Comparison of ENCODE assay signal across 12 cellular contexts in genomic region chr7:7795736-7796135, GRCh38.
DNase-seq lines count a peak whose midpoint lies in the region; ATAC-seq and TF ChIP-seq lines count a peak whose summit lies in the region.
"Had no signal": no experiment of that assay in that cellular context is flagged by ENCODE, and none has a peak within 500 bp of the region (broad histone marks: within the 10 kb centered on the region; RNA-seq: fewer than 3 reads in every experiment).

No MANE protein-coding gene starts in this region.

- no peaks in the 10 kb centered on the region for H3K27me3 Mint-ChIP-seq in endodermal cell (ENCODE audit: insufficient read depth)
- H3K27me3 Mint-ChIP-seq in stimulated activated naive B cell treated with anti-CD40 and anti-IgM and Interleukin-4, amounts not matched to agents 10 μg/mL and 1 μg/mL and 100 μg/mL, for 72 hours, result no peaks in the 10 kb centered on the region

- 90% methylated on average over 1 of the region's 1 CpG; no CpG with 5 or more reads in 1 of the 2 experiments for WGBS in endodermal cell (ENCODE audit: insufficient coverage in 1 of 2, insufficient read length in 1 of 2), 2 experiments
- no CpG with 5 or more reads among the region's 1 CpG for WGBS in trophoblast cell (ENCODE audit: extremely low coverage, insufficient coverage, insufficient read length)

- TF ChIP-seq CTCF in endodermal cell (conservative IDR thresholded peaks at IDR 0.05), result no peak

- peaks cover 4% of the 10 kb centered on the region for H3K79me2 ChIP-seq in trophoblast cell (ENCODE audit: control insufficient read depth, insufficient read depth, low read length, poor library complexity)

- H3K4me3 Mint-ChIP-seq in endodermal cell, result no peak overlapping the region
- H3K4me3 Mint-ChIP-seq in stimulated activated naive B cell treated with anti-CD40 and anti-IgM and Interleukin-4, amounts not matched to agents 10 μg/mL and 1 μg/mL and 100 μg/mL, for 72 hours, result no peak overlapping the region

- peaks cover 13% of the 10 kb centered on the region for H3K36me3 Mint-ChIP-seq in endodermal cell (ENCODE audit: low read depth)
- peaks cover 28 to 42% of the 10 kb centered on the region in 2 donors for H3K36me3 Mint-ChIP-seq in stimulated activated naive B cell treated with anti-CD40 and anti-IgM and Interleukin-4, amounts not matched to agents 10 μg/mL and 1 μg/mL and 100 μg/mL, for 72 hours

- peaks cover 15% of the 10 kb centered on the region for H3K9me3 Mint-ChIP-seq in endodermal cell
- peaks cover 0 to 3% of the 10 kb centered on the region in 2 donors for H3K9me3 Mint-ChIP-seq in stimulated activated naive B cell treated with anti-CD40 and anti-IgM and Interleukin-4, amounts not matched to agents 10 μg/mL and 1 μg/mL and 100 μg/mL, for 72 hours

- no peaks in the 10 kb centered on the region for H3K27me3 ChIP-seq in endodermal cell (ENCODE audit: control insufficient read depth, insufficient read depth, low read length, poor library complexity, severe bottlenecking)
- no peaks in the 10 kb centered on the region for H3K27me3 ChIP-seq in trophoblast cell (ENCODE audit: insufficient read depth, low read length)

- H2AK5ac ChIP-seq in trophoblast cell (ENCODE audit: low read length), result no peak overlapping the region

- H3K4me1 ChIP-seq in endodermal cell (ENCODE audit: control insufficient read depth, insufficient read depth, low read length) (peaks cover 5% of the 10 kb centered on the region), trophoblast cell (ENCODE audit: control insufficient read depth in 1 of 2, insufficient read depth in 2 of 2, low read length in 2 of 2) (peaks cover 24% of the 10 kb centered on the region in 2 experiments)

- no peak for ATAC-seq in HG02623 (IDR thresholded peaks at IDR 0.05; ENCODE audit: unreplicated experiment)
- ATAC-seq in stimulated activated naive B cell treated with anti-CD40 and anti-IgM and Interleukin-4, amounts not matched to agents 10 μg/mL and 1 μg/mL and 100 μg/mL, for 72 hours (replicated peaks), result no peak

- no peak overlapping the region for H4K91ac ChIP-seq in trophoblast cell (ENCODE audit: low read depth, low read length)

- no peak overlapping the region for H3K9ac ChIP-seq in endodermal cell (ENCODE audit: extremely low read depth, low read length, poor library complexity, severe bottlenecking)
- no peak overlapping the region for H3K9ac ChIP-seq in trophoblast cell (ENCODE audit: low read length)

- no peak overlapping the region for H2BK120ac ChIP-seq in trophoblast cell (ENCODE audit: insufficient read depth, low read length, poor library complexity)

- H3K36me3 ChIP-seq in endodermal cell (ENCODE audit: control insufficient read depth, insufficient read depth, low read length) (no peaks in the 10 kb centered on the region), trophoblast cell (ENCODE audit: control insufficient read depth in 1 of 2, insufficient read depth in 2 of 2, low read length in 2 of 2) (peaks cover 0 to 4% of the 10 kb centered on the region in 2 experiments)
- H3K36me3 ChIP-seq: WERI-Rb-1 had no signal

- H2BK5ac ChIP-seq in trophoblast cell (ENCODE audit: low read depth, low read length, poor library complexity), result peak overlapping the region; percentile 94

- DNase-seq in NCI-H2029 (lab: John Stamatoyannopoulos, UW), result peak; percentile 13
- no peak for DNase-seq in NCI-H2029 treated with DMSO at 0.1 percent for 48 hours (lab: John Stamatoyannopoulos, UW)
- DNase-seq in endodermal cell, result no peak
- DNase-seq in trophoblast cell, result peak; percentile 92 to 97
- no peak for DNase-seq in KBM-7
- no peak for DNase-seq in stimulated activated naive B cell treated with anti-CD40 and anti-IgM and Interleukin-4, amounts not matched to agents 10 μg/mL and 1 μg/mL and 100 μg/mL, for 72 hours
- DNase-seq: NCI-H1417; stimulated activated naive CD4-positive, alpha-beta T cell; WERI-Rb-1 had no signal

- H3K27ac ChIP-seq in endodermal cell (ENCODE audit: low read depth, low read length) (no peak overlapping the region), trophoblast cell (ENCODE audit: low read depth, low read length) (peak overlapping the region; percentile 93)
- H3K27ac ChIP-seq: 22Rv1, WERI-Rb-1 had no signal

- H4K12ac ChIP-seq in trophoblast cell (ENCODE audit: low read depth, low read length), result no peak overlapping the region

- no peak overlapping the region for H2AFZ ChIP-seq in trophoblast cell (ENCODE audit: insufficient read depth, low read length, poor library complexity)

- peak overlapping the region; percentile 70 for H3K27ac Mint-ChIP-seq in endodermal cell
- no peak overlapping the region for H3K27ac Mint-ChIP-seq in stimulated activated naive B cell treated with anti-CD40 and anti-IgM and Interleukin-4, amounts not matched to agents 10 μg/mL and 1 μg/mL and 100 μg/mL, for 72 hours

- H3K4me3 ChIP-seq in endodermal cell (ENCODE audit: low read length) (no peak overlapping the region), trophoblast cell (ENCODE audit: low read depth, low read length) (no peak overlapping the region)

- H3K79me1 ChIP-seq in trophoblast cell (ENCODE audit: low read length), result peaks cover 39% of the 10 kb centered on the region

- H3K4me2 ChIP-seq in trophoblast cell (ENCODE audit: low read length), result no peak overlapping the region

- no peak overlapping the region for H2BK12ac ChIP-seq in trophoblast cell (ENCODE audit: low read length)

- H3K14ac ChIP-seq in trophoblast cell (ENCODE audit: low read length), result no peak overlapping the region

- no peak overlapping the region for H3K23ac ChIP-seq in trophoblast cell (ENCODE audit: low read length)

- H3K4ac ChIP-seq in trophoblast cell (ENCODE audit: low read depth, low read length), result no peak overlapping the region

- H3K9me3 ChIP-seq in endodermal cell (ENCODE audit: control insufficient read depth, low read length), result peaks cover 15% of the 10 kb centered on the region
- no peaks in the 10 kb centered on the region for H3K9me3 ChIP-seq in trophoblast cell (ENCODE audit: insufficient read depth, low read depth, low read length)

- H4K8ac ChIP-seq in trophoblast cell (ENCODE audit: low read depth, low read length), result no peak overlapping the region

- peaks cover 40% of the 10 kb centered on the region for H3K4me1 Mint-ChIP-seq in endodermal cell
- peaks cover 12 to 16% of the 10 kb centered on the region in 2 donors for H3K4me1 Mint-ChIP-seq in stimulated activated naive B cell treated with anti-CD40 and anti-IgM and Interleukin-4, amounts not matched to agents 10 μg/mL and 1 μg/mL and 100 μg/mL, for 72 hours

- no peak overlapping the region for H3K18ac ChIP-seq in trophoblast cell (ENCODE audit: low read length)

- in situ Hi-C loops in KBM-7 (cut with MboI; ENCODE audit: low pct_unique_long_range_greater_than_20kb, low sequenced_read_pairs), result no loop called here

TF ChIP-seq in PFSK-1, 5 proteins besides CTCF, POLR2A, EP300 and RAD21:
- TF ChIP-seq TAF1 (IDR thresholded peaks at IDR 0.05; ENCODE audit: borderline replicate concordance, insufficient read depth, low read length) (no peak), REST (IDR thresholded peaks at IDR 0.05; ENCODE audit: insufficient read depth in 1 of 2, low read depth in 2 of 2, low read length in 2 of 2) (peak in 1 of 2 experiments; percentile 46; a peak in 1 of 4 replicates), FOXP2 (optimal IDR thresholded peaks at IDR 0.05; ENCODE audit: borderline replicate concordance, extremely low read depth, extremely low read length, insufficient read depth) (peak; percentile 30)

Comparison
In these comparisons a context has a peak if more than half of its experiments do, and no peak if none do; other contexts are left out.
1. DNase-seq: peak in NCI-H2029 (single experiment) and trophoblast cell (2 of 2); none in NCI-H2029 treated with DMSO at 0.1 percent for 48 hours (single experiment), endodermal cell (single experiment), KBM-7 (single experiment) and stimulated activated naive B cell treated with anti-CD40 and anti-IgM and Interleukin-4, amounts not matched to agents 10 μg/mL and 1 μg/mL and 100 μg/mL, for 72 hours (single experiment).